ENCODE assay signal across 11 cellular contexts in the genomic region with DNA sequence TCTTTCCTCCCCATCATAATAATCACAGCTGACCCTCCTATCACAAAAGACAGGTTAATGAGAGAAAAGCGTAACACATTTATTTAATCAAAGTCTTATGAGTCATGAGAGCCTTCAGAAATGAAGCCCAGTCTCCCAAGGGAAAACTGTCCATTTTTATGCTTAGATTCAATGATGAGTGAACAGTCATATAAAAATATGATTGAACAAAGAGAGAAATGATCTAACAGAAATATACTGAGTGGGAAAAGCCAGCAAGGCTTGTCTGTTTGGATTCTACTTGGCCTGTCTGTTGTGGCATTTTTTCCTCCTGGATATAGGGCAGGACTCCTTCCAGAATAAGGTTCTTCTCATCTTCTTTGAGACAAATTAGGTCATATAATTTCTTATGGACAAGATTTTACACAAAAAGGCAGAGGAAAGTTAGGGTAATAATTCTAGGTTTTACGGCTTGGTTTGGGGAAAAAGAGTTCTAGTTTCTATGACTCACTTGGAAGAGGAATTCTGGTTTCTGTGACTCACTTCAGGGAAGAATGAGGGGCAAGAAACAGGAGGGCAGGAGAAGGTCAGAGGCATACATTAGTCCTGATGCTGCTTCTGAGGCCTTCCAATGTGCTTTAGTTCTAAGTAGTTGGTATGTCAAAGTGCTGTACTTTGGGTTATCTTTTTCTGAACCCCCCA.
A peak's percentile ranks its signal among the peaks of the same experiment; 100 is the strongest.
DNase-seq lines count a peak whose midpoint lies in the region; TF ChIP-seq lines count a peak whose summit lies in the region.
"Had no signal": no experiment of that assay in that cellular context is flagged by ENCODE, and none has a peak within 500 bp of the region (broad histone marks: within the 10 kb centered on the region; RNA-seq: fewer than 3 reads in every experiment).

No MANE protein-coding gene starts in this region.

- no peak overlapping the region for H3K4me3 Mint-ChIP-seq in Caco-2 (ENCODE audit: unreplicated experiment)

- H3K4me1 Mint-ChIP-seq in Caco-2 (ENCODE audit: low read depth, unreplicated experiment): no peaks in the 10 kb centered on the region

- no peak overlapping the region for H3K9ac ChIP-seq in rectal smooth muscle tissue (ENCODE audit: low read length)

- H3K4me3 ChIP-seq in SJSA1 (no peak overlapping the region), fibroblast of pulmonary artery (replicated peaks; ENCODE audit: low read depth, low read length) (no peak overlapping the region), rectal smooth muscle tissue (ENCODE audit: low read length) (no peak overlapping the region), HAP-1 (no peak overlapping the region), lower leg skin (ENCODE audit: low read depth, poor library complexity, severe bottlenecking) (no peak overlapping the region), Caco-2 (ENCODE audit: low read depth, low read length) (no peak overlapping the region)
- H3K4me3 ChIP-seq: thyroid gland had no signal

- no peak overlapping the region for H3K27ac Mint-ChIP-seq in Caco-2 (ENCODE audit: unreplicated experiment)

- H3K4me1 ChIP-seq in SJSA1 (replicated peaks) (peaks cover 45% of the 10 kb centered on the region), rectal smooth muscle tissue (ENCODE audit: control insufficient read depth, insufficient read depth, low read length) (peaks cover 5% of the 10 kb centered on the region), HAP-1 (no peaks in the 10 kb centered on the region), Caco-2 (no peaks in the 10 kb centered on the region)
- H3K4me1 ChIP-seq: thyroid gland had no signal

- CTCF ChIA-PET in Caco-2 (lab: Charles Lee): no interaction called here

- H3K27ac ChIP-seq in SJSA1: peak overlapping the region; percentile 95
- peak overlapping the region; percentile 63 for H3K27ac ChIP-seq in rectal smooth muscle tissue (ENCODE audit: low read depth, low read length)
- H3K27ac ChIP-seq: thyroid gland had no signal

- H3K9me3 ChIP-seq in SJSA1 (replicated peaks) (no peaks in the 10 kb centered on the region), HAP-1 (no peaks in the 10 kb centered on the region), Caco-2 (no peaks in the 10 kb centered on the region)
- H3K9me3 ChIP-seq: thyroid gland had no signal

- WGBS in lower leg skin, 2 donors: 65% methylated on average over 2 of the region's 2 CpGs

- H3K36me3 ChIP-seq in SJSA1 (no peaks in the 10 kb centered on the region), rectal smooth muscle tissue (ENCODE audit: control insufficient read depth, insufficient read depth, low read length) (no peaks in the 10 kb centered on the region), HAP-1 (replicated peaks) (no peaks in the 10 kb centered on the region), Caco-2 (ENCODE audit: control insufficient read depth, insufficient read depth, low read length) (no peaks in the 10 kb centered on the region)
- H3K36me3 ChIP-seq: thyroid gland had no signal

- H3K36me3 Mint-ChIP-seq in Caco-2 (ENCODE audit: insufficient read depth, unreplicated experiment): no peaks in the 10 kb centered on the region

- peaks cover 3% of the 10 kb centered on the region for H3K27me3 Mint-ChIP-seq in Caco-2 (ENCODE audit: insufficient read depth, unreplicated experiment)

- BruUV-seq in Caco-2 (replicated peaks; lab: Mats Ljungman, UMichigan): no TSS peak

- TF ChIP-seq CTCF in fibroblast of pulmonary artery (IDR thresholded peaks at IDR 0.05; ENCODE audit: low read length, missing control alignments) (no peak), lower leg skin (IDR thresholded peaks at IDR 0.05) (no peak), Caco-2 (IDR thresholded peaks at IDR 0.05; ENCODE audit: insufficient read depth in 1 of 2, low read depth in 1 of 2, low read length in 1 of 2, severe bottlenecking in 1 of 2, unreplicated experiment in 1 of 2) (no peak)

- no peak for TF ChIP-seq POLR2A in lower leg skin (IDR thresholded peaks at IDR 0.05)

- in situ Hi-C loops in HAP-1 (cut with MboI; ENCODE audit: low sequenced_read_pairs): no loop called here

- DNase-seq in EH (ENCODE audit: low read depth) (peak; percentile 96), SJSA1 (ENCODE audit: low read depth in 1 of 2, low spot score in 2 of 2) (peak; percentile 62 to 77), fibroblast of pulmonary artery (ENCODE audit: low read depth) (peak; percentile 84), HAP-1 (ENCODE audit: low spot score in 2 of 2) (no peak), retina (no peak), lower leg skin (ENCODE audit: low spot score in 2 of 2) (no peak), Caco-2 (no peak)
- DNase-seq: activated T-cell treated with anti-CD3 and anti-CD28 coated beads, Interleukin-2, amount 50 U/mL, for 48 hours; NCI-H526 treated with DMSO at 0.1 percent for 48 hours; thyroid gland had no signal

- H3K27me3 ChIP-seq in SJSA1 (replicated peaks): no peaks in the 10 kb centered on the region
- H3K27me3 ChIP-seq in rectal smooth muscle tissue (ENCODE audit: control insufficient read depth, insufficient read depth, low read length): no peaks in the 10 kb centered on the region
- H3K27me3 ChIP-seq in HAP-1 (ENCODE audit: low read depth): no peaks in the 10 kb centered on the region
- no peaks in the 10 kb centered on the region for H3K27me3 ChIP-seq in Caco-2 (replicated peaks; ENCODE audit: control insufficient read depth, insufficient read depth, low read length)
- H3K27me3 ChIP-seq: thyroid gland had no signal

- intact Hi-C loops in lower leg skin (cut with DNase I; ENCODE audit: low total_unique reads) (no loop called here), Caco-2 (cut with micrococcal nuclease; ENCODE audit: unreplicated experiment) (no loop called here)

- POLR2A ChIA-PET in Caco-2 (lab: Charles Lee): no interaction called here

- no peaks in the 10 kb centered on the region for H3K9me3 Mint-ChIP-seq in Caco-2 (ENCODE audit: unreplicated experiment)

Comparison
In these comparisons a context has a peak if more than half of its experiments do, and no peak if none do; other contexts are left out.
1. DNase-seq: peak in EH (single experiment), SJSA1 (2 of 2) and fibroblast of pulmonary artery (single experiment); none in HAP-1 (0 of 2), retina (single experiment), lower leg skin (0 of 2) and Caco-2 (0 of 2).